11 cellular contexts compared by ENCODE assay signal in the genomic region with DNA sequence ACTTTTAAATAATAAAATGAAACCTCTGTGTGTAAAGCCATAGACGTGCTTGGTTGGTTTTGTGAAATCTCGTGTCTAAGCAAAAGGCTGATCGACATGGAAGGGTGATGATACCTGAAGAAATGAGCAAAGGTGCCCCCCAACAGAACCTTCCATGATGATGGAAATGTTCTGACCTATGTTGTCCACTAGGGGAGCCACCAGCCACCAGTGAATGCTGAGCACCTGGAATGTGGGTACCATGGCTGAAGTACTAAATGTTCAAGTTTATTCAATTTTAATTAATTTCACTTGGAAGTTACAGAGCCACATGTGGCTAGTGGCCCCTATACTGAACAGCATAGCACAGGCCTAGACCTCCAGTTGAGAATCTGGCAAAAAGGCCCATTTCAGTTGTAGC.
DNase-seq lines count a peak whose midpoint lies in the region; ATAC-seq and TF ChIP-seq lines count a peak whose summit lies in the region.
"Had no signal": no experiment of that assay in that cellular context is flagged by ENCODE, and none has a peak within 500 bp of the region (broad histone marks: within the 10 kb centered on the region; RNA-seq: fewer than 3 reads in every experiment).

No MANE protein-coding gene starts in this region.

- CTCF ChIA-PET in PC-3 (lab: Charles Lee) = interaction anchor here (1.8 kb wide), 1 partner anchor 206 kb away, joined by 6 read pairs; no protein-coding TSS in a partner anchor

- intact Hi-C loops in PC-3 (cut with micrococcal nuclease) = loop anchor here (10.0 kb wide), 1 partner anchor 320 kb away; no protein-coding TSS in a partner anchor

- DNase-seq in NCI-H82 (lab: John Stamatoyannopoulos, UW) = peak; percentile 27
- no peak for DNase-seq in NCI-H82 treated with DMSO at 0.1 percent for 48 hours (lab: John Stamatoyannopoulos, UW; ENCODE audit: unreplicated experiment)
- peak; percentile 17 for DNase-seq in PC-3
- DNase-seq in fibroblast of pulmonary artery (ENCODE audit: low read depth) = peak; percentile 8
- no peak for DNase-seq in suprapubic skin (ENCODE audit: low spot score in 2 of 2)
- DNase-seq in HuH-7 (ENCODE audit: low spot score) = no peak
- no peak for DNase-seq in naive thymus-derived CD8-positive, alpha-beta T cell
- DNase-seq: NCI-H510A treated with DMSO at 0.1 percent for 48 hours had no signal

- H3K4me3 ChIP-seq in PC-3 (ENCODE audit: low read length) (no peak overlapping the region), fibroblast of pulmonary artery (replicated peaks; ENCODE audit: low read depth, low read length) (no peak overlapping the region), suprapubic skin (no peak overlapping the region)

- no peak overlapping the region for H3K27ac Mint-ChIP-seq in naive thymus-derived CD8-positive, alpha-beta T cell
- H3K27ac Mint-ChIP-seq: activated naive CD4-positive, alpha-beta T cell treated with anti-CD3 and anti-CD28 coated beads, Interleukin-2, amount 50 U/mL, for 24 hours had no signal

- no TSS peak for BruUV-seq in PC-3 (replicated peaks; lab: Mats Ljungman, UMichigan)

- POLR2A ChIA-PET in PC-3 (lab: Charles Lee; ENCODE audit: unreplicated experiment) = no interaction called here
- POLR2A ChIA-PET in naive thymus-derived CD8-positive, alpha-beta T cell (lab: Charles Lee) = no interaction called here

- H4K20me1 ChIP-seq in PC-3 (ENCODE audit: low read length) = no peaks in the 10 kb centered on the region

- no peak for TF ChIP-seq EP300 in suprapubic skin (IDR thresholded peaks at IDR 0.05)

- WGBS in suprapubic skin = 96% methylated on average over 3 of the region's 3 CpGs

- no peaks in the 10 kb centered on the region for H3K9me3 ChIP-seq in PC-3 (ENCODE audit: low read length)
- no peaks in the 10 kb centered on the region for H3K9me3 ChIP-seq in suprapubic skin
- H3K9me3 ChIP-seq: neutrophil had no signal

- peaks cover 2 to 18% (median 11%) of the 10 kb centered on the region in 4 donors for H3K4me1 Mint-ChIP-seq in naive thymus-derived CD8-positive, alpha-beta T cell

- H3K9me2 ChIP-seq in PC-3 (replicated peaks; ENCODE audit: low read length) = no peaks in the 10 kb centered on the region

- H3K9ac ChIP-seq in PC-3 (ENCODE audit: low read length) = no peak overlapping the region

- peak; percentile 57 for TF ChIP-seq CTCF in PC-3 (conservative IDR thresholded peaks at IDR 0.05; ENCODE audit: low read depth, low read length)
- peak; percentile 52 for TF ChIP-seq CTCF in fibroblast of pulmonary artery (IDR thresholded peaks at IDR 0.05; ENCODE audit: low read length, missing control alignments)
- peak; percentile 19 to 26 for TF ChIP-seq CTCF in suprapubic skin (IDR thresholded peaks at IDR 0.05)

- H3K4me3 Mint-ChIP-seq in naive thymus-derived CD8-positive, alpha-beta T cell = no peak overlapping the region
- H3K4me3 Mint-ChIP-seq: activated naive CD4-positive, alpha-beta T cell treated with anti-CD3 and anti-CD28 coated beads, Interleukin-2, amount 50 U/mL, for 24 hours had no signal

- no peak overlapping the region for H2AFZ ChIP-seq in PC-3 (ENCODE audit: low read length)

- no peaks in the 10 kb centered on the region for H3F3A ChIP-seq in PC-3 (ENCODE audit: low read length, unreplicated experiment)

- H3K27ac ChIP-seq in PC-3 (ENCODE audit: low read length) (no peak overlapping the region), suprapubic skin (no peak overlapping the region)
- H3K27ac ChIP-seq: neutrophil had no signal

- H3K27me3 ChIP-seq in PC-3 (ENCODE audit: low read length) = no peaks in the 10 kb centered on the region
- peaks cover 31% of the 10 kb centered on the region for H3K27me3 ChIP-seq in suprapubic skin

- no peaks in the 10 kb centered on the region for H3K9me3 Mint-ChIP-seq in naive thymus-derived CD8-positive, alpha-beta T cell
- H3K9me3 Mint-ChIP-seq: activated naive CD4-positive, alpha-beta T cell treated with anti-CD3 and anti-CD28 coated beads, Interleukin-2, amount 50 U/mL, for 24 hours had no signal

- H3K36me3 Mint-ChIP-seq in naive thymus-derived CD8-positive, alpha-beta T cell = no peaks in the 10 kb centered on the region
- H3K36me3 Mint-ChIP-seq: activated naive CD4-positive, alpha-beta T cell treated with anti-CD3 and anti-CD28 coated beads, Interleukin-2, amount 50 U/mL, for 24 hours had no signal

- H3K4me1 ChIP-seq in PC-3 (ENCODE audit: insufficient read depth, low read length) = no peaks in the 10 kb centered on the region
- H3K4me1 ChIP-seq in suprapubic skin = peaks cover 5% of the 10 kb centered on the region

- no peaks in the 10 kb centered on the region for H3K79me2 ChIP-seq in PC-3 (ENCODE audit: low read length)

- no peak overlapping the region for H3K4me2 ChIP-seq in PC-3 (ENCODE audit: low read length)

- H3K36me3 ChIP-seq in PC-3 (ENCODE audit: low read depth, low read length) (no peaks in the 10 kb centered on the region; the same call in 1 of the 2 replicates), suprapubic skin (no peaks in the 10 kb centered on the region)
- H3K36me3 ChIP-seq: neutrophil had no signal

- no peak for TF ChIP-seq POLR2A in suprapubic skin (IDR thresholded peaks at IDR 0.05)

- peaks cover 15 to 40% (median 31%) of the 10 kb centered on the region in 5 donors for H3K27me3 Mint-ChIP-seq in naive thymus-derived CD8-positive, alpha-beta T cell

- ATAC-seq in PC-3 (no peak), HG02759 (IDR thresholded peaks at IDR 0.05; ENCODE audit: unreplicated experiment) (no peak)
- no peak for ATAC-seq in naive thymus-derived CD8-positive, alpha-beta T cell

Comparison
In these comparisons a context has a peak if more than half of its experiments do, and no peak if none do; other contexts are left out.
1. DNase-seq: peak in NCI-H82 (single experiment), PC-3 (single experiment) and fibroblast of pulmonary artery (single experiment); none in NCI-H82 treated with DMSO at 0.1 percent for 48 hours (single experiment), suprapubic skin (0 of 2), HuH-7 (single experiment) and naive thymus-derived CD8-positive, alpha-beta T cell (0 of 10).
2. Peak in every context shown above with its lines, with median percentiles within 50 percentile points of each other: CTCF ChIP-seq.